Comparison of ENCODE assay signal across 15 cellular contexts in genomic region chr21:44957901-44958451, GRCh38. TPM values are rescaled to one million over a fixed set of nuclear protein-coding genes. Genes with fewer than 3 reads are reported as not detected.
DNase-seq lines count a peak whose midpoint lies in the region; ATAC-seq and TF ChIP-seq lines count a peak whose summit lies in the region.
"Had no signal": no experiment of that assay in that cellular context is flagged by ENCODE, and none has a peak within 500 bp of the region (broad histone marks: within the 10 kb centered on the region; RNA-seq: fewer than 3 reads in every experiment).

No MANE protein-coding gene starts in this region.

- POLR2A ChIA-PET in RWPE1 (lab: Yijun Ruan, JAX; ENCODE audit: low non-redundant PET), result no interaction called here

- no peak overlapping the region for H3K23ac ChIP-seq in mesenchymal stem cell (ENCODE audit: low read length in 2 of 2)

- TF ChIP-seq POLR2A in suprapubic skin (IDR thresholded peaks at IDR 0.05) (no peak), ovary (IDR thresholded peaks at IDR 0.05) (no peak)

- H3K4me2 ChIP-seq in mesenchymal stem cell (ENCODE audit: low read length, poor library complexity, severe bottlenecking), result no peak overlapping the region

- peak overlapping the region in 1 of 2 experiments; percentile 72 for H3K14ac ChIP-seq in mesenchymal stem cell (ENCODE audit: low read length in 2 of 2)

- peak overlapping the region; percentile 23 to 70 for H2BK12ac ChIP-seq in mesenchymal stem cell (ENCODE audit: low read length in 2 of 2)

- no peak overlapping the region for H3K4me3 ChIP-seq in mesenchymal stem cell (ENCODE audit: insufficient read depth in 1 of 2, low read depth in 1 of 2, low read length in 2 of 2)
- peak overlapping the region; percentile 2 for H3K4me3 ChIP-seq in suprapubic skin
- no peak overlapping the region for H3K4me3 ChIP-seq in ovary
- H3K4me3 ChIP-seq: GM12878 had no signal

- no peaks in the 10 kb centered on the region for H3K9me3 Mint-ChIP-seq in endothelial cell (ENCODE audit: unreplicated experiment)
- H3K9me3 Mint-ChIP-seq in stimulated activated naive B cell treated with anti-CD40 and anti-IgM and Interleukin-4, amounts not matched to agents 10 μg/mL and 1 μg/mL and 100 μg/mL, for 72 hours, result no peaks in the 10 kb centered on the region
- H3K9me3 Mint-ChIP-seq: activated naive CD4-positive, alpha-beta T cell treated with anti-CD3 and anti-CD28 coated beads for 36 hours; CD14-positive monocyte; naive thymus-derived CD8-positive, alpha-beta T cell had no signal

- DNase-seq in RWPE1 (ENCODE audit: low spot score) (no peak), endothelial cell (ENCODE audit: low spot score) (no peak), mesenchymal stem cell (no peak), suprapubic skin (ENCODE audit: low spot score in 2 of 2) (no peak), KG1 (lab: John Stamatoyannopoulos, UW) (no peak), ovary (no peak)
- DNase-seq in stimulated activated naive B cell treated with anti-CD40 and anti-IgM and Interleukin-4, amounts not matched to agents 10 μg/mL and 1 μg/mL and 100 μg/mL, for 72 hours, result no peak
- DNase-seq: activated naive CD4-positive, alpha-beta T cell treated with anti-CD3 and anti-CD28 coated beads for 36 hours; NCI-H187 treated with DMSO at 0.1 percent for 48 hours; SHP77 treated with DMSO at 0.1 percent for 48 hours; stimulated activated CD4-positive, alpha-beta T cell treated with anti-CD3 and anti-CD28 coated beads, Interleukin-15, amount 100 ng/mL, for 24 hours had no signal

- CTCF ChIA-PET in RWPE1 (lab: Yijun Ruan, JAX), result interaction anchor here (1.4 kb wide), 1 partner anchor 8 kb away, joined by 5 read pairs; no protein-coding TSS in a partner anchor

- H2AK5ac ChIP-seq in mesenchymal stem cell (ENCODE audit: low read length, severe bottlenecking), result peak overlapping the region; percentile 1

- H2BK120ac ChIP-seq in mesenchymal stem cell (ENCODE audit: low read depth, low read length), result no peak overlapping the region

- peaks cover 7% of the 10 kb centered on the region for H3K36me3 Mint-ChIP-seq in endothelial cell (ENCODE audit: low read depth, unreplicated experiment)
- peaks cover 57 to 82% of the 10 kb centered on the region in 2 donors for H3K36me3 Mint-ChIP-seq in stimulated activated naive B cell treated with anti-CD40 and anti-IgM and Interleukin-4, amounts not matched to agents 10 μg/mL and 1 μg/mL and 100 μg/mL, for 72 hours

- H4K8ac ChIP-seq in mesenchymal stem cell (ENCODE audit: low read length), result no peak overlapping the region

- TF ChIP-seq EP300 in suprapubic skin (IDR thresholded peaks at IDR 0.05) (no peak), ovary (IDR thresholded peaks at IDR 0.05) (no peak)

- peaks cover 6% of the 10 kb centered on the region for H3K27me3 Mint-ChIP-seq in endothelial cell (ENCODE audit: unreplicated experiment)
- H3K27me3 Mint-ChIP-seq in stimulated activated naive B cell treated with anti-CD40 and anti-IgM and Interleukin-4, amounts not matched to agents 10 μg/mL and 1 μg/mL and 100 μg/mL, for 72 hours, result no peaks in the 10 kb centered on the region
- H3K27me3 Mint-ChIP-seq: naive thymus-derived CD8-positive, alpha-beta T cell had no signal

- no peaks in the 10 kb centered on the region for H3K9me3 ChIP-seq in mesenchymal stem cell (ENCODE audit: control insufficient read depth, low read length)
- no peaks in the 10 kb centered on the region for H3K9me3 ChIP-seq in suprapubic skin
- no peaks in the 10 kb centered on the region for H3K9me3 ChIP-seq in ovary

- H3K4me1 ChIP-seq in mesenchymal stem cell (ENCODE audit: control insufficient read depth, insufficient read depth, low read depth, low read length) (peaks cover 55% of the 10 kb centered on the region), suprapubic skin (peaks cover 38% of the 10 kb centered on the region), ovary (ENCODE audit: insufficient read depth) (peaks cover 24% of the 10 kb centered on the region)

- peak overlapping the region; percentile 61 for H3K9ac ChIP-seq in mesenchymal stem cell (ENCODE audit: low read length)

- intact Hi-C loops in ovary (cut with DNase I), result loop anchor here in 1 of 4 donors (10.0 kb wide), 2 partner anchors 77 to 327 kb away; partner anchors contain the start of gene POFUT2

- 92% methylated on average over 26 of the region's 26 CpGs for WGBS in mesenchymal stem cell
- WGBS in suprapubic skin, result 76% methylated on average over 18 of the region's 26 CpGs
- 71 to 75% (median 73%) methylated on average over 21 to 26 of the region's 26 CpGs for WGBS in ovary, 3 donors

- no peak for ATAC-seq in stimulated activated naive B cell treated with anti-CD40 and anti-IgM and Interleukin-4, amounts not matched to agents 10 μg/mL and 1 μg/mL and 100 μg/mL, for 72 hours (replicated peaks)
- no peak for ATAC-seq in HG02970 (IDR thresholded peaks at IDR 0.05; ENCODE audit: low FRiP score, unreplicated experiment)
- ATAC-seq: GM12878; naive thymus-derived CD8-positive, alpha-beta T cell had no signal

- H3K4ac ChIP-seq in mesenchymal stem cell (ENCODE audit: low read depth in 1 of 2, low read length in 2 of 2), result peak overlapping the region; percentile 20 to 49

- peak overlapping the region in 1 of 2 experiments; percentile 78 for H3K18ac ChIP-seq in mesenchymal stem cell (ENCODE audit: low read depth in 1 of 2, low read length in 2 of 2)

- peaks cover 33 to 57% of the 10 kb centered on the region in 2 experiments for H3K36me3 ChIP-seq in mesenchymal stem cell (ENCODE audit: control insufficient read depth in 1 of 2, insufficient read depth in 2 of 2, low read depth in 1 of 2, low read length in 2 of 2)
- H3K36me3 ChIP-seq in suprapubic skin, result peaks cover 46% of the 10 kb centered on the region
- H3K36me3 ChIP-seq in ovary, result no peaks in the 10 kb centered on the region

- H2BK5ac ChIP-seq in mesenchymal stem cell (ENCODE audit: low read depth, low read length, poor library complexity, severe bottlenecking), result no peak overlapping the region

- peak overlapping the region; percentile 22 for H4K91ac ChIP-seq in mesenchymal stem cell (ENCODE audit: low read length)

- H3K27ac ChIP-seq in RWPE1 (0 out of 2 replicates have a peak overlapping the region, but pooled peaks have one; percentile 7), mesenchymal stem cell (ENCODE audit: low read length, poor library complexity, severe bottlenecking) (no peak overlapping the region), suprapubic skin (peak overlapping the region; percentile 78), ovary (peak overlapping the region in 1 of 2 donors; percentile 41)

- no peak overlapping the region for H2AFZ ChIP-seq in mesenchymal stem cell (ENCODE audit: low read depth, low read length)

- no peaks in the 10 kb centered on the region for H3K27me3 ChIP-seq in mesenchymal stem cell (ENCODE audit: control insufficient read depth in 1 of 2, insufficient read depth in 1 of 2, low read length in 2 of 2)
- no peaks in the 10 kb centered on the region for H3K27me3 ChIP-seq in suprapubic skin
- H3K27me3 ChIP-seq in ovary, result no peaks in the 10 kb centered on the region

- TF ChIP-seq CTCF in RWPE1 (conservative IDR thresholded peaks at IDR 0.05; ENCODE audit: low read depth), result no peak
- TF ChIP-seq CTCF in endothelial cell (IDR thresholded peaks at IDR 0.05; ENCODE audit: unreplicated experiment), result no peak
- no peak for TF ChIP-seq CTCF in suprapubic skin (IDR thresholded peaks at IDR 0.05)
- no peak for TF ChIP-seq CTCF in ovary (IDR thresholded peaks at IDR 0.05)

- no peak overlapping the region for H3K4me3 Mint-ChIP-seq in endothelial cell (ENCODE audit: unreplicated experiment)
- H3K4me3 Mint-ChIP-seq in stimulated activated naive B cell treated with anti-CD40 and anti-IgM and Interleukin-4, amounts not matched to agents 10 μg/mL and 1 μg/mL and 100 μg/mL, for 72 hours, result no peak overlapping the region
- H3K4me3 Mint-ChIP-seq: activated naive CD4-positive, alpha-beta T cell treated with anti-CD3 and anti-CD28 coated beads for 36 hours; CD14-positive monocyte had no signal

- no peak overlapping the region for H2BK15ac ChIP-seq in mesenchymal stem cell (ENCODE audit: low read depth, poor library complexity, severe bottlenecking)

- peak overlapping the region; percentile 13 for H3K27ac Mint-ChIP-seq in endothelial cell (ENCODE audit: unreplicated experiment)
- no peak overlapping the region for H3K27ac Mint-ChIP-seq in stimulated activated naive B cell treated with anti-CD40 and anti-IgM and Interleukin-4, amounts not matched to agents 10 μg/mL and 1 μg/mL and 100 μg/mL, for 72 hours
- H3K27ac Mint-ChIP-seq: activated naive CD4-positive, alpha-beta T cell treated with anti-CD3 and anti-CD28 coated beads for 36 hours had no signal

- no peaks in the 10 kb centered on the region for H3K4me1 Mint-ChIP-seq in endothelial cell (ENCODE audit: unreplicated experiment)
- H3K4me1 Mint-ChIP-seq in stimulated activated naive B cell treated with anti-CD40 and anti-IgM and Interleukin-4, amounts not matched to agents 10 μg/mL and 1 μg/mL and 100 μg/mL, for 72 hours, result peaks cover 12 to 22% of the 10 kb centered on the region in 2 donors
- H3K4me1 Mint-ChIP-seq: CD14-positive monocyte had no signal

- H3K79me1 ChIP-seq in mesenchymal stem cell (replicated peaks; ENCODE audit: low read length, poor library complexity, severe bottlenecking), result peaks cover 34% of the 10 kb centered on the region

RNA-seq across cellular contexts. Expression of gene SLX9, which starts 18.1 kb away (rescaled TPM):
- total RNA-seq in endothelial cell (ENCODE audit: unreplicated experiment) (13.7 TPM), suprapubic skin (10 to 100 TPM; 13.4 to 16.9 (median 14.4) TPM), ovary (10 to 100 TPM in 6 of 7 donors, 1 to 10 TPM in 1; 5.6 to 24.1 (median 17.2) TPM)
- 14.7 TPM for polyA plus RNA-seq in mesenchymal stem cell (2013, experiment 1 of 2)
- polyA plus RNA-seq in mesenchymal stem cell (2013, experiment 2 of 2), result 15.1 TPM
- polyA plus RNA-seq in ovary, result 10 to 100 TPM in 1 of 2 donors, 1 to 10 TPM in 1; 5.6 to 14.0 TPM

RNA-seq across cellular contexts. Expression of gene ITGB2, which starts 37.3 kb away (rescaled TPM):
- total RNA-seq in endothelial cell (ENCODE audit: unreplicated experiment), result 21.3 TPM
- 0.40 TPM for polyA plus RNA-seq in mesenchymal stem cell (2013, experiment 1 of 2)
- polyA plus RNA-seq in mesenchymal stem cell (2013, experiment 2 of 2), result 0.14 TPM
- total RNA-seq in suprapubic skin, result 10 to 100 TPM; 11.2 to 18.8 (median 15.3) TPM
- 10 to 100 TPM in 6 of 7 donors, 1 to 10 TPM in 1; 9.6 to 58.3 (median 17.6) TPM for total RNA-seq in ovary
- 10 to 100 TPM; 13.0 to 31.1 TPM for polyA plus RNA-seq in ovary
